Comparison of ENCODE assay signal across 7 cellular contexts in genomic region chr10:109757670-109758069, GRCh38.
DNase-seq lines count a peak whose midpoint lies in the region; ATAC-seq, FAIRE-seq and TF ChIP-seq lines count a peak whose summit lies in the region.
"Not testable (repeated sequence)": the region's sequence is repeated elsewhere in the genome, so short reads cannot be mapped to it uniquely, and the experiment has no call there.

No MANE protein-coding gene starts in this region.

- not testable (repeated sequence) for TF ChIP-seq POLR2A in GM12878 (IDR thresholded peaks at IDR 0.05; ENCODE audit: low read depth, low read length)

- not testable (repeated sequence) for BruUV-seq in PC-3 (replicated peaks; lab: Mats Ljungman, UMichigan); GM12878 (replicated peaks; lab: Mats Ljungman, UMichigan)

- H3K4me1 ChIP-seq in PC-3 (ENCODE audit: insufficient read depth, low read length); GM12878 (ENCODE audit: control insufficient read depth, insufficient read depth, low read length): not testable (repeated sequence)

- intact Hi-C loops in PC-3 (cut with micrococcal nuclease); GM12878 (cut with micrococcal nuclease; ENCODE audit: unreplicated experiment): not testable (repeated sequence)

- not testable (repeated sequence) for FAIRE-seq in GM12878 (lab: Jason Lieb, UNC)

- not testable (repeated sequence) for H3K36me3 ChIP-seq in GM06990 (ENCODE audit: control insufficient read depth, insufficient read depth, low read length); PC-3 (ENCODE audit: low read depth, low read length); GM12878 (ENCODE audit: control insufficient read depth in 2 of 2, insufficient read depth in 2 of 2, low read length in 1 of 2)

- H3K27me3 ChIP-seq in GM06990 (replicated peaks; ENCODE audit: control insufficient read depth, insufficient read depth, low read length); PC-3 (ENCODE audit: low read length); GM12878 (replicated peaks in 1 of 2; ENCODE audit: control insufficient read depth in 2 of 2, insufficient read depth in 2 of 2, low read length in 1 of 2): not testable (repeated sequence)

- POLR2A ChIA-PET in PC-3 (lab: Charles Lee; ENCODE audit: unreplicated experiment); GM12878 (lab: Charles Lee): not testable (repeated sequence)

- DNase-seq in GM06990 (ENCODE audit: extremely low read depth, insufficient read length); GM12878 (ENCODE audit: low read depth, low spot score); fibroblast of villous mesenchyme (ENCODE audit: low read depth); nephron progenitor cell: not testable (repeated sequence)
- DNase-seq in MV-4-11 (lab: John Stamatoyannopoulos, UW) (peak; percentile 25), PC-3 (peak; percentile 43)

- not testable (repeated sequence) for H3K79me2 ChIP-seq in PC-3 (ENCODE audit: low read length); GM12878 (ENCODE audit: control insufficient read depth, insufficient read depth, low read length)

- H3K9me2 ChIP-seq in PC-3 (replicated peaks; ENCODE audit: low read length): not testable (repeated sequence)

- CTCF ChIA-PET in PC-3 (lab: Charles Lee): interaction anchor here (0.5 kb wide), 1 partner anchor 235 kb away, joined by 3 read pairs; no protein-coding TSS in a partner anchor
- CTCF ChIA-PET in GM12878 (lab: Yijun Ruan, JAX): interaction anchor here (0.9 kb wide), 1 partner anchor 16 kb away, joined by 4 read pairs; no protein-coding TSS in a partner anchor

- ATAC-seq in HG02759 (IDR thresholded peaks at IDR 0.05; ENCODE audit: unreplicated experiment): peak; percentile 49
- ATAC-seq in PC-3, GM12878: not testable (repeated sequence)

- not testable (repeated sequence) for H3K4me2 ChIP-seq in PC-3 (ENCODE audit: low read length); GM12878 (ENCODE audit: control insufficient read depth, insufficient read depth)

- H3K27me3 Mint-ChIP-seq in nephron progenitor cell (ENCODE audit: low read depth, poor library complexity): not testable (repeated sequence)

- H3K9ac ChIP-seq in PC-3 (ENCODE audit: low read length); GM12878 (ENCODE audit: control insufficient read depth, insufficient read depth, low read length): not testable (repeated sequence)

- H3K9me3 ChIP-seq in PC-3 (ENCODE audit: low read length); GM12878 (replicated peaks; ENCODE audit: control insufficient read depth, insufficient read depth, low read length): not testable (repeated sequence)

- RAD21 ChIA-PET in GM12878 (lab: Charles Lee; ENCODE audit: unreplicated experiment): not testable (repeated sequence)

- TF ChIP-seq EP300 in GM12878 (IDR thresholded peaks at IDR 0.05; ENCODE audit: borderline replicate concordance in 1 of 2, control insufficient read depth in 1 of 2, low read depth in 2 of 2, low read length in 2 of 2): not testable (repeated sequence)

- not testable (repeated sequence) for H3K27ac ChIP-seq in PC-3 (ENCODE audit: low read length); GM12878 (ENCODE audit: control insufficient read depth, insufficient read depth)

- TF ChIP-seq RAD21 in GM12878 (IDR thresholded peaks at IDR 0.05; ENCODE audit: insufficient read depth, low read depth, low read length): not testable (repeated sequence)

- H3K4me3 Mint-ChIP-seq in nephron progenitor cell: not testable (repeated sequence)

- H4K20me1 ChIP-seq in PC-3 (ENCODE audit: low read length); GM12878 (ENCODE audit: control insufficient read depth, insufficient read depth): not testable (repeated sequence)

- H2AFZ ChIP-seq in PC-3 (ENCODE audit: low read length); GM12878 (ENCODE audit: control insufficient read depth, low read depth, low read length): not testable (repeated sequence)

- H3K9me3 Mint-ChIP-seq in nephron progenitor cell: not testable (repeated sequence)

- H3F3A ChIP-seq in PC-3 (ENCODE audit: low read length, unreplicated experiment): not testable (repeated sequence)

- 20% methylated on average over 6 of the region's 6 CpGs for WGBS in GM12878 (ENCODE audit: insufficient coverage, insufficient replicate concordance, low lambda C conversion rate, missing lambda C conversion rate)

- TF ChIP-seq CTCF in GM06990 (IDR thresholded peaks at IDR 0.05; ENCODE audit: insufficient read depth, low read length, poor library complexity, severe bottlenecking) (peak; percentile 22), PC-3 (conservative IDR thresholded peaks at IDR 0.05; ENCODE audit: low read depth, low read length) (peak; percentile 45), GM12878 (IDR thresholded peaks at IDR 0.05 in 2 of 3, conservative IDR thresholded peaks at IDR 0.05 in 1 of 3; ENCODE audit: control insufficient read depth in 2 of 3, extremely low read depth in 1 of 3, insufficient read depth in 1 of 3, low read depth in 3 of 3, low read length in 3 of 3) (0 out of 6 replicates have a peak, but pooled peaks of 2 of the 3 experiments have one; percentile 4 to 7), fibroblast of villous mesenchyme (IDR thresholded peaks at IDR 0.05; ENCODE audit: insufficient read depth, low read depth, low read length) (peak; percentile 34), nephron progenitor cell (IDR thresholded peaks at IDR 0.05) (peak; percentile 16)

- not testable (repeated sequence) for H3K4me1 Mint-ChIP-seq in nephron progenitor cell

- not testable (repeated sequence) for H3K36me3 Mint-ChIP-seq in nephron progenitor cell (ENCODE audit: low read depth)

- SMC1A ChIA-PET in GM12878 (lab: Charles Lee; ENCODE audit: uncharacterized antibody, unreplicated experiment): not testable (repeated sequence)

- H3K4me3 ChIP-seq in GM06990 (replicated peaks; ENCODE audit: low read depth, low read length); PC-3 (ENCODE audit: low read length); GM12878; fibroblast of villous mesenchyme (ENCODE audit: low read depth, low read length): not testable (repeated sequence)

- in situ Hi-C loops in GM12878 (cut with MboI): not testable (repeated sequence)

- not testable (repeated sequence) for H3K27ac Mint-ChIP-seq in nephron progenitor cell
